9 cellular contexts compared by ENCODE assay signal in genomic region chr17:50148226-50149098, GRCh38. TPM values are rescaled to one million over a fixed set of nuclear protein-coding genes. Genes with fewer than 3 reads are reported as not detected.
DNase-seq lines count a peak whose midpoint lies in the region; ATAC-seq and TF ChIP-seq lines count a peak whose summit lies in the region.
"Had no signal": no experiment of that assay in that cellular context is flagged by ENCODE, and none has a peak within 500 bp of the region (broad histone marks: within the 10 kb centered on the region; RNA-seq: fewer than 3 reads in every experiment).

No MANE protein-coding gene starts in this region.

- H3K36me3 ChIP-seq in endocrine pancreas (ENCODE audit: control insufficient read depth, insufficient read depth, low read length), result no peaks in the 10 kb centered on the region
- H3K36me3 ChIP-seq in mucosa of descending colon (ENCODE audit: low read depth), result no peaks in the 10 kb centered on the region

- H3K4me3 ChIP-seq in endocrine pancreas (ENCODE audit: control insufficient read depth, insufficient read depth, low read length) (peak overlapping the region; percentile 7), mucosa of descending colon (peak overlapping the region; percentile 69)

- no peaks in the 10 kb centered on the region for H3K27me3 ChIP-seq in endocrine pancreas (ENCODE audit: control insufficient read depth, insufficient read depth, low read length)

- H3K9ac ChIP-seq in endocrine pancreas (ENCODE audit: control insufficient read depth, insufficient read depth, low read length), result peak overlapping the region; percentile 3

- H3K9me3 ChIP-seq in endocrine pancreas (ENCODE audit: control insufficient read depth, low read length) (no peaks in the 10 kb centered on the region), mucosa of descending colon (no peaks in the 10 kb centered on the region)

- TF ChIP-seq CTCF in mucosa of descending colon (IDR thresholded peaks at IDR 0.05), result no peak

- intact Hi-C loops in mucosa of descending colon (cut with DNase I, micrococcal nuclease), result no loop called here

- DNase-seq in ELF-1 (ENCODE audit: low read depth, low spot score), result peak; percentile 43
- peak; percentile 60 for DNase-seq in NCI-H69 (lab: John Stamatoyannopoulos, UW)
- DNase-seq in activated CD8-positive, alpha-beta memory T cell treated with anti-CD3 and anti-CD28 coated beads for 1 hour (ENCODE audit: extremely low read depth in 1 of 2, low read depth in 1 of 2), result peak; percentile 55 to 58
- peak; percentile 71 to 86 (median 86) for DNase-seq in mucosa of descending colon
- DNase-seq in stimulated activated CD8-positive, alpha-beta memory T cell treated with anti-CD3 and anti-CD28 coated beads, Interleukin-7, amount 100 ng/mL, for 24 hours (ENCODE audit: low read depth), result peak; percentile 68
- DNase-seq in SW 1271 (lab: John Stamatoyannopoulos, UW), result no peak

- peak; percentile 35 for ATAC-seq in HG02588 (IDR thresholded peaks at IDR 0.05; ENCODE audit: unreplicated experiment)
- peak; percentile 28 for ATAC-seq in mucosa of descending colon

- H3K4me1 ChIP-seq in endocrine pancreas (ENCODE audit: control insufficient read depth, insufficient read depth, low read length) (no peaks in the 10 kb centered on the region), mucosa of descending colon (ENCODE audit: low read depth) (peaks cover 26% of the 10 kb centered on the region)

RNA-seq across cellular contexts. Expression of gene PPP1R9B, which starts 2.0 kb away (rescaled TPM):
- total RNA-seq in mucosa of descending colon, result 10 to 100 TPM; 27.3 to 47.5 (median 33.1) TPM

RNA-seq across cellular contexts. Expression of gene SGCA, which starts 17.3 kb away (rescaled TPM):
- 10 to 100 TPM in 1 of 3 donors, 1 to 10 TPM in 1, under 1 TPM in 1; 0.64 to 30.7 (median 6.8) TPM for total RNA-seq in mucosa of descending colon
- total RNA-seq: activated CD8-positive, alpha-beta memory T cell treated with anti-CD3 and anti-CD28 coated beads for 36 hours had no signal

RNA-seq across cellular contexts. Expression of gene SAMD14, which starts 18.5 kb away (rescaled TPM):
- 1 to 10 TPM in 2 of 3 donors, under 1 TPM in 1; 0.52 to 2.6 (median 1.2) TPM for total RNA-seq in mucosa of descending colon

RNA-seq across cellular contexts. Expression of gene COL1A1, which starts 53.0 kb away (rescaled TPM):
- total RNA-seq in mucosa of descending colon, result 100 to 1,000 TPM in 2 of 3 donors, 10 to 100 TPM in 1; 53.0 to 248 (median 160) TPM

RNA-seq across cellular contexts. Expression of gene PDK2, which starts 53.3 kb away (rescaled TPM):
- 10 to 100 TPM; 51.0 to 91.6 (median 72.6) TPM for total RNA-seq in mucosa of descending colon

Comparison
In these comparisons a context has a peak if more than half of its experiments do, and no peak if none do; other contexts are left out.
1. DNase-seq: peak in ELF-1 (single experiment), NCI-H69 (single experiment), activated CD8-positive, alpha-beta memory T cell treated with anti-CD3 and anti-CD28 coated beads for 1 hour (2 of 2), mucosa of descending colon (3 of 3) and stimulated activated CD8-positive, alpha-beta memory T cell treated with anti-CD3 and anti-CD28 coated beads, Interleukin-7, amount 100 ng/mL, for 24 hours (single experiment); none in SW 1271 (0 of 2).